ENCODE assay signal across 9 cellular contexts in the genomic region with DNA sequence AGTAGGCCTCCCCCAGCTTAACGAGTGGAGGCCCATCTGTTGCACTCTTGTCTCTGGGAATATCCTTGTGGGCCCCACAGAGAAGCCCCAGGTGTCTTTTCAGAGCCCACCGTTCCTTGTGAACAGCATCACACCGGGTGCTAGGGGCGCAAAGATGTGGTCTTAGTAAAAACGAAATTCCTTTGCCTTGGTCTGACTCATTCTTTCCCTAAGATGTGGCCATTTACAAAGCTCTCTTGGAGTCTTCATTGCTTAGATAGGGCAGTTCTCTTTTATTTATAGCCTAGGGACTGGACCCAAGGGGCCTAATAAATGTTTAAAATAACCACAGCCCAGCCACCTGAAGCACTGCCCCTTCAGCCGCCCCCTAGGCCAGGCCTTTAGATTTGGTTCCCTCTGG. TPM values are rescaled to one million over a fixed set of nuclear protein-coding genes. Genes with fewer than 3 reads are reported as not detected.
DNase-seq lines count a peak whose midpoint lies in the region; ATAC-seq and TF ChIP-seq lines count a peak whose summit lies in the region.
"Had no signal": no experiment of that assay in that cellular context is flagged by ENCODE, and none has a peak within 500 bp of the region (broad histone marks: within the 10 kb centered on the region; RNA-seq: fewer than 3 reads in every experiment).

No MANE protein-coding gene starts in this region.

- H3K27me3 ChIP-seq in esophagus squamous epithelium = no peaks in the 10 kb centered on the region

- peaks cover 26 to 57% (median 40%) of the 10 kb centered on the region in 3 donors for H3K4me1 ChIP-seq in esophagus squamous epithelium

- WGBS in esophagus squamous epithelium, 2 donors = 58 to 76% methylated on average over 3 to 6 of the region's 6 CpGs

- TF ChIP-seq POLR2A in esophagus squamous epithelium (IDR thresholded peaks at IDR 0.05) = no peak

- peak overlapping the region; percentile 86 to 96 (median 92) for H3K27ac ChIP-seq in esophagus squamous epithelium
- peak overlapping the region; percentile 3 for H3K27ac ChIP-seq in temporal lobe (ENCODE audit: low read depth, low read length)

- DNase-seq in esophagus squamous epithelium (lab: John Stamatoyannopoulos, UW) (no peak), NCI-H1417 treated with DMSO at 0.1 percent for 48 hours (lab: John Stamatoyannopoulos, UW) (no peak), NOMO-1 treated with dmso at 0.1 percent for 144 hours (lab: John Stamatoyannopoulos, UW; ENCODE audit: unreplicated experiment) (no peak), hippocampal formation (lab: John Stamatoyannopoulos, UW) (no peak)
- DNase-seq in activated CD4-positive, alpha-beta T cell treated with anti-CD3 and anti-CD28 coated beads for 4 hours = no peak

- TF ChIP-seq CTCF in esophagus squamous epithelium (IDR thresholded peaks at IDR 0.05) = no peak

- peak; percentile 62 for ATAC-seq in GM19043 (IDR thresholded peaks at IDR 0.05; ENCODE audit: low read depth, unreplicated experiment)
- ATAC-seq in HG03095 (IDR thresholded peaks at IDR 0.05; ENCODE audit: unreplicated experiment) = peak; percentile 63

- intact Hi-C loops in esophagus squamous epithelium (cut with DNase I) = loop anchor here (10.0 kb wide), 1 partner anchor 132 kb away; the partner anchor contains the start of gene DUSP1

- peaks cover 0 to 32% (median 0%) of the 10 kb centered on the region in 3 donors for H3K36me3 ChIP-seq in esophagus squamous epithelium

- H3K4me3 ChIP-seq in esophagus squamous epithelium = no peak overlapping the region
- H3K4me3 ChIP-seq: lung had no signal

- H3K9me3 ChIP-seq in esophagus squamous epithelium = no peaks in the 10 kb centered on the region

RNA-seq across cellular contexts. Expression of gene RPL26L1, which starts 52.8 kb away (rescaled TPM):
- total RNA-seq in esophagus squamous epithelium (10 to 100 TPM; 28.6 to 45.9 (median 34.8) TPM), temporal lobe (19.7 TPM)
